30 cellular contexts compared by ENCODE assay signal in the genomic region with DNA sequence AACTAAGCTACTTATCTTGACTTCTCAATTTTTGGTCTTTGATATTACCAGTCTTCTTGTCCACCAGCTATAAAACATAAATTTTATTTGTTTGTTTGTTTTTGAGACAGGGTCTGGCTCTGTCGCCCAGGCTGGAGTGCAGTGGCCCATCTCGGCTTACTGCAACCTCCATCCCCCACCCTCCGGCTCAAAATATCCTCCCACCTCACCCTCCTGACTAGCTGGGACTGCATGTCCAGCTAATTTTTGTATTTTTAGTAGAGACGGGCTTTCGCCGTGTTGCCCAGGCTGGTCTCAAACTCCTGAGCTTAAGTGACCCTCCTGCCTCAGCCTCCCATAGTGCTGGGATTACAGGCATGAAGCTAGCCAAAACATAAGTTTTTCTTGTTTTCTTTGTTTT. TPM values are rescaled to one million over a fixed set of nuclear protein-coding genes. Genes with fewer than 3 reads are reported as not detected.
DNase-seq lines count a peak whose midpoint lies in the region; ATAC-seq, FAIRE-seq and TF ChIP-seq lines count a peak whose summit lies in the region.
"Had no signal": no experiment of that assay in that cellular context is flagged by ENCODE, and none has a peak within 500 bp of the region (broad histone marks: within the 10 kb centered on the region; RNA-seq: fewer than 3 reads in every experiment).

No MANE protein-coding gene starts in this region.

- BruUV-seq in endothelial cell of umbilical vein (replicated peaks; lab: Mats Ljungman, UMichigan): no TSS peak

- peak overlapping the region; percentile 21 for H3K4me2 ChIP-seq in endothelial cell of umbilical vein (ENCODE audit: insufficient read depth, low read length)
- H3K4me2 ChIP-seq: BLaER1 treated with 17β-estradiol and CSF1 and Interleukin-3, amounts not matched to agents 10 nM and 100 nM had no signal

- CTCF ChIA-PET in endothelial cell of umbilical vein (lab: Charles Lee): interaction anchor here (1.0 to 1.2 kb wide), 3 partner anchors 9 to 211 kb away, joined by 3 to 7 read pairs (median 6); no protein-coding TSS in a partner anchor

- no peaks in the 10 kb centered on the region for H3K9me3 ChIP-seq in right atrium auricular region
- no peaks in the 10 kb centered on the region for H3K9me3 ChIP-seq in endothelial cell of umbilical vein (replicated peaks; ENCODE audit: control insufficient read depth, insufficient read depth, low read length)
- H3K9me3 ChIP-seq: BLaER1 treated with 17β-estradiol and CSF1 and Interleukin-3, amounts not matched to agents 10 nM and 100 nM; SJSA1 had no signal

- no peak overlapping the region for H2AFZ ChIP-seq in endothelial cell of umbilical vein (ENCODE audit: low read depth, low read length)

- dilution Hi-C loops in endothelial cell of umbilical vein (cut with MboI; ENCODE audit: extremely low pct_ligation_motif_present, low sequenced_read_pairs): no loop called here

- H3K27me3 ChIP-seq in right atrium auricular region: no peaks in the 10 kb centered on the region
- no peaks in the 10 kb centered on the region for H3K27me3 ChIP-seq in endothelial cell of umbilical vein (ENCODE audit: control insufficient read depth in 2 of 2, insufficient read depth in 2 of 2, low read length in 2 of 2)
- H3K27me3 ChIP-seq: BLaER1 treated with 17β-estradiol and CSF1 and Interleukin-3, amounts not matched to agents 10 nM and 100 nM; SJSA1 had no signal

- no peak overlapping the region for H3K9ac ChIP-seq in endothelial cell of umbilical vein (replicated peaks; ENCODE audit: extremely low read depth, insufficient read depth, low read length)
- H3K9ac ChIP-seq: BLaER1 treated with 17β-estradiol and CSF1 and Interleukin-3, amounts not matched to agents 10 nM and 100 nM had no signal

- H3K4me1 ChIP-seq in right atrium auricular region: peaks cover 0 to 14% of the 10 kb centered on the region in 2 donors
- H3K4me1 ChIP-seq in endothelial cell of umbilical vein (ENCODE audit: control insufficient read depth, extremely low read depth, insufficient read depth, low read length): peaks cover 8% of the 10 kb centered on the region
- H3K4me1 ChIP-seq: SJSA1 had no signal

- no peaks in the 10 kb centered on the region for H3K9me1 ChIP-seq in endothelial cell of umbilical vein (replicated peaks; ENCODE audit: control insufficient read depth, extremely low read depth, insufficient read depth, low read length)

- H3K36me3 ChIP-seq in right atrium auricular region (no peaks in the 10 kb centered on the region), endothelial cell of umbilical vein (ENCODE audit: control insufficient read depth in 2 of 2, extremely low read depth in 1 of 2, insufficient read depth in 2 of 2, low read length in 2 of 2) (peaks cover 0 to 1% of the 10 kb centered on the region in 2 experiments)

- peaks cover 11% of the 10 kb centered on the region for H4K20me1 ChIP-seq in endothelial cell of umbilical vein (replicated peaks; ENCODE audit: control insufficient read depth, extremely low read depth, insufficient read depth, low read length)

- intact Hi-C loops in Right ventricle myocardium superior (cut with DNase I): no loop called here
- intact Hi-C loops in endothelial cell of umbilical vein (cut with micrococcal nuclease): no loop called here

- FAIRE-seq in endothelial cell of umbilical vein (lab: Jason Lieb, UNC): no peak
- FAIRE-seq: A204.1, GM12878, H1, HepG2 had no signal

- ATAC-seq in Right ventricle myocardium superior (ENCODE audit: poor library complexity) (peak; percentile 71), HG03520 (IDR thresholded peaks at IDR 0.05; ENCODE audit: unreplicated experiment) (no peak)
- ATAC-seq: GM12878, HepG2, PC-3 had no signal

- no peak for TF ChIP-seq POLR2A in endothelial cell of umbilical vein (IDR thresholded peaks at IDR 0.05; ENCODE audit: low read depth, low read length)

- POLR2A ChIA-PET in endothelial cell of umbilical vein (lab: Charles Lee): no interaction called here

- peaks cover 91% of the 10 kb centered on the region for H3K79me2 ChIP-seq in endothelial cell of umbilical vein (ENCODE audit: control insufficient read depth, insufficient read depth, low read length)

- H3K27ac ChIP-seq in right atrium auricular region (peak overlapping the region in 1 of 2 donors; percentile 38), endothelial cell of umbilical vein (ENCODE audit: insufficient read depth, low read depth, low read length) (no peak overlapping the region)
- H3K27ac ChIP-seq: BLaER1 treated with 17β-estradiol and CSF1 and Interleukin-3, amounts not matched to agents 10 nM and 100 nM; SJSA1 had no signal

- H3K4me3 ChIP-seq in right atrium auricular region: no peak overlapping the region
- no peak overlapping the region for H3K4me3 ChIP-seq in endothelial cell of umbilical vein (replicated peaks in 1 of 3; ENCODE audit: insufficient read depth in 1 of 3, low read depth in 1 of 3, low read length in 3 of 3)
- H3K4me3 ChIP-seq: BLaER1 treated with 17β-estradiol and CSF1 and Interleukin-3, amounts not matched to agents 10 nM and 100 nM; GM12878; SJSA1 had no signal

- DNase-seq in Right ventricle myocardium superior: no peak
- no peak for DNase-seq in right atrium auricular region (ENCODE audit: low spot score)
- DNase-seq in endothelial cell of umbilical vein (ENCODE audit: low read depth, low spot score): no peak
- DNase-seq in left kidney (ENCODE audit: low read depth, low spot score): peak; percentile 39
- DNase-seq in NCI-H1417 treated with DMSO at 0.1 percent for 48 hours (lab: John Stamatoyannopoulos, UW): no peak
- DNase-seq in AG20443 (ENCODE audit: low spot score): no peak
- no peak for DNase-seq in NCI-H1694 treated with DMSO at 0.1 percent for 48 hours (lab: John Stamatoyannopoulos, UW)
- DNase-seq: AML-193; CD4-positive, alpha-beta T cell; COR-L47; DMS79; EL; GDM1; HCEC 1CT; Karpas-422; NCI-H1092 treated with DMSO at 0.1 percent for 48 hours; NCI-H1436 treated with DMSO at 0.1 percent for 48 hours; NCI-H1930; NCI-H2107; NCI-H446; NCI-H524 treated with DMSO at 0.1 percent for 48 hours; NCI-H774; PC-3 had no signal

- TF ChIP-seq CTCF in right atrium auricular region (IDR thresholded peaks at IDR 0.05) (no peak), endothelial cell of umbilical vein (IDR thresholded peaks at IDR 0.05; ENCODE audit: extremely low read depth in 1 of 2, insufficient read depth in 1 of 2, low read depth in 1 of 2, low read length in 2 of 2) (no peak)

TF ChIP-seq in endothelial cell of umbilical vein, 7 proteins besides CTCF, POLR2A, EP300 and RAD21:
- no peak for TF ChIP-seq EZH2 (IDR thresholded peaks at IDR 0.05; ENCODE audit: borderline replicate concordance, low read depth, low read length, severe bottlenecking)
- no peak for TF ChIP-seq GATA2 (IDR thresholded peaks at IDR 0.05; ENCODE audit: insufficient read depth, insufficient read length, low read depth, low read length)
- TF ChIP-seq FOS (IDR thresholded peaks at IDR 0.05; ENCODE audit: borderline replicate concordance, insufficient read depth, low read length): no peak
- TF ChIP-seq POLR2AphosphoS5 (IDR thresholded peaks at IDR 0.05; ENCODE audit: insufficient read depth, low read depth, low read length): no peak
- TF ChIP-seq JUN (IDR thresholded peaks at IDR 0.05; ENCODE audit: borderline replicate concordance, insufficient read depth, insufficient read length, low read depth): no peak
- TF ChIP-seq MYC (IDR thresholded peaks at IDR 0.05; ENCODE audit: low read depth, low read length): no peak
- TF ChIP-seq, protein P1, sequence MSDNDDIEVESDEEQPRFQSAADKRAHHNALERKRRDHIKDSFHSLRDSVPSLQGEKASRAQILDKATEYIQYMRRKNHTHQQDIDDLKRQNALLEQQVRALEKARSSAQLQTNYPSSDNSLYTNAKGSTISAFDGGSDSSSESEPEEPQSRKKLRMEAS (IDR thresholded peaks at IDR 0.05; ENCODE audit: insufficient read depth, insufficient read length): no peak

RNA-seq across cellular contexts. Expression of gene MARCHF5, which starts 7.5 kb away (rescaled TPM):
- total RNA-seq in Right ventricle myocardium superior (38.2 TPM), right atrium auricular region (10 to 100 TPM in 1 of 2 donors, 1 to 10 TPM in 1; 8.5 to 11.6 TPM), endothelial cell of umbilical vein (48.0 and 55.7 TPM in 2 replicates)
- 13.7 and 23.4 TPM in 2 replicates for polyA plus RNA-seq in endothelial cell of umbilical vein
- 27.6 and 30.1 TPM in 2 replicates for polyA plus RNA-seq in endothelial cell of umbilical vein (2011; cell fraction: cytosol; rRNA removed)
- polyA plus RNA-seq in endothelial cell of umbilical vein (2011; cell fraction: nucleus; rRNA removed): 37.9 and 57.2 TPM in 2 replicates
- 60.7 and 63.2 TPM in 2 replicates for polyA plus RNA-seq in endothelial cell of umbilical vein (2012)
- 24.7 and 26.3 TPM in 2 replicates for polyA minus RNA-seq in endothelial cell of umbilical vein
- 8.1 TPM for polyA minus RNA-seq in endothelial cell of umbilical vein (2011; cell fraction: cytosol; rRNA and poly(A)+ RNA removed)
- polyA minus RNA-seq in endothelial cell of umbilical vein (2011; cell fraction: nucleus; rRNA and poly(A)+ RNA removed): 20.7 and 36.3 TPM in 2 replicates

RNA-seq across cellular contexts. Expression of gene CPEB3, which starts 7.6 kb away (rescaled TPM):
- total RNA-seq in Right ventricle myocardium superior (14.4 TPM), right atrium auricular region (10 to 100 TPM in 1 of 2 donors, 1 to 10 TPM in 1; 6.9 to 11.4 TPM), endothelial cell of umbilical vein (2.2 and 2.3 TPM in 2 replicates)
- polyA plus RNA-seq in endothelial cell of umbilical vein: 0.60 and 0.80 TPM in 2 replicates
- 0.43 and 0.65 TPM in 2 replicates for polyA plus RNA-seq in endothelial cell of umbilical vein (2011; cell fraction: cytosol; rRNA removed)
- polyA plus RNA-seq in endothelial cell of umbilical vein (2011; cell fraction: nucleus; rRNA removed): 1.9 and 2.1 TPM in 2 replicates
- polyA plus RNA-seq in endothelial cell of umbilical vein (2012): 0.83 and 0.88 TPM in 2 replicates
- polyA minus RNA-seq in endothelial cell of umbilical vein: 2.2 and 2.6 TPM in 2 replicates
- polyA minus RNA-seq in endothelial cell of umbilical vein (2011; cell fraction: cytosol; rRNA and poly(A)+ RNA removed): 2.0 TPM
- polyA minus RNA-seq in endothelial cell of umbilical vein (2011; cell fraction: nucleus; rRNA and poly(A)+ RNA removed): 5.2 and 7.2 TPM in 2 replicates
